24 cellular contexts compared by ENCODE assay signal in the genomic region with DNA sequence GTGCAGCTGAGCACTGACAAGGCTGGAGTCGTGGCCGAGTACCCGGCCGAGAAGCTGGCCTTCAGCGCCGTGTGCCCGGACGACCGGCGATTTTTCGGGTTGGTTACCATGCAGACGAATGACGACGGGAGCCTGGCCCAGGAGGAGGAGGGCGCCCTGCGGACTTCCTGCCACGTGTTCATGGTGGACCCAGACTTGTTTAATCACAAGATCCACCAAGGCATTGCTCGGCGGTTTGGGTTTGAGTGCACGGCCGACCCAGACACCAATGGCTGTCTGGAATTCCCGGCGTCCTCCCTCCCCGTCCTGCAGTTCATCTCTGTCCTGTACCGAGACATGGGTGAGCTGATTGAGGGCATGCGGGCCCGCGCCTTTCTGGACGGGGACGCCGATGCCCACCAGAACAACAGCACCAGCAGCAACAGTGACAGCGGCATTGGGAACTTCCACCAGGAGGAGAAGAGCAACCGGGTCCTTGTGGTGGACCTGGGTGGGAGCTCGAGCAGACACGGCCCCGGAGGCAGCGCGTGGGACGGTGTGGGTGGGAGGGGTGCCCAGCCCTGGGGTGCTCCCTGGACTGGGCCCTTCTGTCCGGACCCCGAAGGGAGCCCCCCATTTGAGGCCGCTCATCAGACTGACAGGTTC. TPM values are rescaled to one million over a fixed set of nuclear protein-coding genes. Genes with fewer than 3 reads are reported as not detected.
DNase-seq lines count a peak whose midpoint lies in the region; ATAC-seq, FAIRE-seq and TF ChIP-seq lines count a peak whose summit lies in the region.
"Had no signal": no experiment of that assay in that cellular context is flagged by ENCODE, and none has a peak within 500 bp of the region (broad histone marks: within the 10 kb centered on the region; RNA-seq: fewer than 3 reads in every experiment).

No MANE protein-coding gene starts in this region.

- H2AK5ac ChIP-seq in H1 (ENCODE audit: low read depth, low read length) (no peak overlapping the region), neuronal stem cell (ENCODE audit: low read depth, low read length) (peak overlapping the region; percentile 26)

- intact Hi-C loops in left colon (cut with DNase I, micrococcal nuclease) = no loop called here

- H3K18ac ChIP-seq in H1 (ENCODE audit: extremely low read depth, low read length) (no peak overlapping the region), neuronal stem cell (ENCODE audit: low read length) (peak overlapping the region; percentile 57)

- H3K4me3 Mint-ChIP-seq in stimulated activated effector memory CD8-positive, alpha-beta T cell treated with anti-CD3 and anti-CD28 coated beads, Interleukin-12 subunit alpha, Interleukin-12 subunit beta, amount 100 ng/mL, for 72 hours = no peak overlapping the region
- H3K4me3 Mint-ChIP-seq: activated CD8-positive, alpha-beta T cell treated with anti-CD3 and anti-CD28 coated beads, Interleukin-2, amount 10 ng/mL, durations not matched to agents 7 days and 5 days; central memory CD8-positive, alpha-beta T cell; T-helper 2 cell treated with Interferon-gamma antibody and Interleukin-4, amounts not matched to agents 5 μg/mL and 100 μg/mL, for 36 hours had no signal

- H3K14ac ChIP-seq in H1 (ENCODE audit: insufficient read length) (no peak overlapping the region), neuronal stem cell (ENCODE audit: low read length) (peak overlapping the region; percentile 26)

- no peak overlapping the region for H2BK20ac ChIP-seq in H1 (ENCODE audit: low read length)

- H3K4ac ChIP-seq in H1 (replicated peaks; ENCODE audit: insufficient read length, low read depth, low read length) (no peak overlapping the region), neuronal stem cell (ENCODE audit: low read length) (no peak overlapping the region)

- no peak overlapping the region for H3K56ac ChIP-seq in H1 (replicated peaks; ENCODE audit: insufficient read length, low read depth, low read length)

- no peak for TF ChIP-seq CTCF in BE2C (IDR thresholded peaks at IDR 0.05; ENCODE audit: low read depth, low read length)
- TF ChIP-seq CTCF in H1 (IDR thresholded peaks at IDR 0.05; ENCODE audit: control extremely low read depth in 1 of 3, insufficient read depth in 1 of 3, low read depth in 1 of 3, low read length in 3 of 3) = no peak

- no peaks in the 10 kb centered on the region for H3K79me2 ChIP-seq in H1 (ENCODE audit: control insufficient read depth in 1 of 2, insufficient read depth in 2 of 2, low read length in 2 of 2)

- 0 out of 2 replicates have a peak overlapping the region, but pooled peaks have one; percentile 45 for H3K4me2 ChIP-seq in BLaER1
- H3K4me2 ChIP-seq in H1 (ENCODE audit: insufficient read depth in 1 of 2, low read depth in 2 of 2, low read length in 2 of 2) = no peak overlapping the region
- H3K4me2 ChIP-seq in neuronal stem cell (ENCODE audit: insufficient read depth, low read length, poor library complexity, severe bottlenecking) = no peak overlapping the region

- no peak overlapping the region for H4K5ac ChIP-seq in H1 (ENCODE audit: insufficient read length, low read depth, low read length)

- no peak overlapping the region for H2AFZ ChIP-seq in H1 (ENCODE audit: low read length)
- H2AFZ ChIP-seq in neuronal stem cell (ENCODE audit: low read length) = no peak overlapping the region

- H4K20me1 ChIP-seq in BLaER1 (peaks cover 97% of the 10 kb centered on the region), H1 (replicated peaks in 1 of 2; ENCODE audit: control insufficient read depth in 1 of 2, insufficient read depth in 2 of 2, low read length in 2 of 2) (peaks cover 5 to 6% of the 10 kb centered on the region in 2 experiments)

- FAIRE-seq in H1 (lab: Jason Lieb, UNC) = no peak
- FAIRE-seq: endothelial cell of umbilical vein, frontal cortex had no signal

- no peak for TF ChIP-seq POLR2A in H1 (IDR thresholded peaks at IDR 0.05; ENCODE audit: control extremely low read depth in 1 of 2, low read depth in 2 of 2, low read length in 2 of 2)

- CTCF ChIA-PET in H1 (lab: Charles Lee; ENCODE audit: partially characterized antibody) = interaction anchor here (0.8 to 11.1 kb wide), 20 partner anchors 8 to 269 kb away, joined by 3 to 124 read pairs (median 6); a partner anchor contains a TSS

- peak overlapping the region; percentile 71; the same call in 1 of the 2 replicates for H2BK5ac ChIP-seq in H1 (ENCODE audit: low read depth, low read length)
- peak overlapping the region; percentile 47 for H2BK5ac ChIP-seq in neuronal stem cell (ENCODE audit: low read length)

- H3K23ac ChIP-seq in H1 (ENCODE audit: insufficient read length) (no peak overlapping the region), neuronal stem cell (ENCODE audit: low read depth, low read length, poor library complexity) (peak overlapping the region; percentile 91)

- H3K9me3 ChIP-seq in BE2C (no peaks in the 10 kb centered on the region), BLaER1 (no peaks in the 10 kb centered on the region), H1 (ENCODE audit: insufficient read depth in 2 of 2, low read depth in 1 of 2, low read length in 1 of 2) (no peaks in the 10 kb centered on the region), neuronal stem cell (replicated peaks in 1 of 2; ENCODE audit: control insufficient read depth in 2 of 2, insufficient read depth in 1 of 2, low read depth in 1 of 2, low read length in 2 of 2) (peaks cover 0 to 2% of the 10 kb centered on the region in 2 donors)
- H3K9me3 ChIP-seq: Caco-2, Peyer's patch had no signal

- H3K4me1 ChIP-seq in BE2C (no peaks in the 10 kb centered on the region), BLaER1 (peaks cover 76% of the 10 kb centered on the region), H1 (replicated peaks in 1 of 4; ENCODE audit: control insufficient read depth in 3 of 4, insufficient read depth in 4 of 4, low read length in 3 of 4) (peaks cover 0 to 3% (median 1%) of the 10 kb centered on the region in 4 experiments; a peak in 2 of 7 replicates), neuronal stem cell (ENCODE audit: control insufficient read depth in 2 of 2, insufficient read depth in 1 of 2, low read depth in 1 of 2, low read length in 2 of 2) (peaks cover 19 to 28% of the 10 kb centered on the region in 2 donors)
- H3K4me1 ChIP-seq: Caco-2 had no signal

- H2BK12ac ChIP-seq in H1 (ENCODE audit: low read depth, low read length) (no peak overlapping the region), neuronal stem cell (ENCODE audit: low read length) (no peak overlapping the region)

- H3K4me3 ChIP-seq in BE2C (ENCODE audit: low read depth, low read length) = no peak overlapping the region
- H3K4me3 ChIP-seq in BLaER1 = no peak overlapping the region
- no peak overlapping the region for H3K4me3 ChIP-seq in H1 (ENCODE audit: extremely low read depth in 1 of 4, insufficient read depth in 2 of 4, low read depth in 3 of 4, low read length in 4 of 4)
- no peak overlapping the region for H3K4me3 ChIP-seq in neuronal stem cell (ENCODE audit: low read length in 2 of 2)
- H3K4me3 ChIP-seq: Peyer's patch had no signal

- TF ChIP-seq RAD21 in H1 (IDR thresholded peaks at IDR 0.05 in 1 of 2, conservative IDR thresholded peaks at IDR 0.05 in 1 of 2; ENCODE audit: low read depth in 2 of 2, low read length in 2 of 2) = no peak

- no peaks in the 10 kb centered on the region for H3K23me2 ChIP-seq in H1 (ENCODE audit: low read depth, low read length)

- H3K27ac Mint-ChIP-seq in stimulated activated effector memory CD8-positive, alpha-beta T cell treated with anti-CD3 and anti-CD28 coated beads, Interleukin-12 subunit alpha, Interleukin-12 subunit beta, amount 100 ng/mL, for 72 hours = no peak overlapping the region
- H3K27ac Mint-ChIP-seq: activated CD8-positive, alpha-beta T cell treated with anti-CD3 and anti-CD28 coated beads, Interleukin-2, amount 10 ng/mL, durations not matched to agents 7 days and 5 days; T-helper 2 cell treated with Interferon-gamma antibody and Interleukin-4, amounts not matched to agents 5 μg/mL and 100 μg/mL, for 36 hours had no signal

- ATAC-seq in left colon = no peak
- no peak for ATAC-seq in stimulated activated effector memory CD8-positive, alpha-beta T cell treated with anti-CD3 and anti-CD28 coated beads, Interleukin-12 subunit alpha, Interleukin-12 subunit beta, amount 100 ng/mL, for 72 hours
- ATAC-seq: activated CD8-positive, alpha-beta T cell treated with anti-CD3 and anti-CD28 coated beads, Interleukin-2, amount 10 ng/mL, durations not matched to agents 7 days and 5 days had no signal

- WGBS in H1 (ENCODE audit: extremely low coverage in 1 of 2, insufficient coverage in 1 of 2, insufficient read length in 1 of 2, insufficient replicate concordance in 2 of 2, low coverage in 1 of 2, low lambda C conversion rate in 2 of 2, missing lambda C conversion rate in 1 of 2), 2 experiments = 94% methylated on average over 39 of the region's 42 CpGs; no CpG with 5 or more reads in 1 of the 2 experiments
- no CpG with 5 or more reads among the region's 42 CpGs for WGBS in neuronal stem cell (ENCODE audit: extremely low coverage in 2 of 2, insufficient read length in 2 of 2, insufficient replicate concordance in 1 of 2), 2 donors

- H3K9ac ChIP-seq in BLaER1 (no peak overlapping the region), H1 (replicated peaks in 1 of 4; ENCODE audit: extremely low read depth in 1 of 4, low read depth in 3 of 4, low read length in 3 of 4) (no peak overlapping the region), neuronal stem cell (ENCODE audit: low read depth, low read length, poor library complexity) (no peak overlapping the region)

- H3K36me3 Mint-ChIP-seq in stimulated activated effector memory CD8-positive, alpha-beta T cell treated with anti-CD3 and anti-CD28 coated beads, Interleukin-12 subunit alpha, Interleukin-12 subunit beta, amount 100 ng/mL, for 72 hours = no peaks in the 10 kb centered on the region

- H2BK120ac ChIP-seq in H1 (replicated peaks; ENCODE audit: low read depth, low read length) (no peak overlapping the region), neuronal stem cell (ENCODE audit: low read depth, low read length) (no peak overlapping the region)

- H3K79me1 ChIP-seq in H1 (ENCODE audit: low read depth, low read length) (peaks cover 6% of the 10 kb centered on the region; the same call in 1 of the 2 replicates), neuronal stem cell (ENCODE audit: low read depth, low read length) (peaks cover 16% of the 10 kb centered on the region)

- POLR2A ChIA-PET in H1 (lab: Charles Lee; ENCODE audit: partially characterized antibody) = interaction anchor here (0.6 kb wide), 1 partner anchor 303 kb away, joined by 3 read pairs; no protein-coding TSS in a partner anchor

- peak overlapping the region; percentile 71; the same call in 1 of the 2 replicates for H3K27ac ChIP-seq in BLaER1
- no peak overlapping the region for H3K27ac ChIP-seq in H1 (ENCODE audit: low read depth, low read length)
- no peak overlapping the region for H3K27ac ChIP-seq in neuronal stem cell (replicated peaks; ENCODE audit: low read length)
- H3K27ac ChIP-seq: C4-2B, Peyer's patch had no signal

- no peak overlapping the region for H4K91ac ChIP-seq in H1 (replicated peaks; ENCODE audit: insufficient read length, low read length)
- H4K91ac ChIP-seq in neuronal stem cell (ENCODE audit: low read depth, low read length, poor library complexity) = no peak overlapping the region

- H3K4me1 Mint-ChIP-seq in stimulated activated effector memory CD8-positive, alpha-beta T cell treated with anti-CD3 and anti-CD28 coated beads, Interleukin-12 subunit alpha, Interleukin-12 subunit beta, amount 100 ng/mL, for 72 hours = no peaks in the 10 kb centered on the region

- H3K9me3 Mint-ChIP-seq in stimulated activated effector memory CD8-positive, alpha-beta T cell treated with anti-CD3 and anti-CD28 coated beads, Interleukin-12 subunit alpha, Interleukin-12 subunit beta, amount 100 ng/mL, for 72 hours = no peaks in the 10 kb centered on the region
- H3K9me3 Mint-ChIP-seq: central memory CD8-positive, alpha-beta T cell; T-helper 2 cell treated with Interferon-gamma antibody and Interleukin-4, amounts not matched to agents 5 μg/mL and 100 μg/mL, for 36 hours had no signal

- DNase-seq in BE2C (peak; percentile 5), H1 (ENCODE audit: low read depth in 1 of 2, low spot score in 2 of 2) (no peak), neuronal stem cell (ENCODE audit: low spot score) (no peak), left colon (no peak), NCI-H146 (lab: John Stamatoyannopoulos, UW) (no peak)
- no peak for DNase-seq in stimulated activated effector memory CD8-positive, alpha-beta T cell treated with anti-CD3 and anti-CD28 coated beads, Interleukin-12 subunit alpha, Interleukin-12 subunit beta, amount 100 ng/mL, for 72 hours (ENCODE audit: low spot score in 2 of 2)
- DNase-seq: activated CD8-positive, alpha-beta T cell treated with anti-CD3 and anti-CD28 coated beads, Interleukin-2, amount 10 ng/mL, durations not matched to agents 7 days and 5 days; activated T-cell treated with anti-CD3 and anti-CD28 coated beads, Interleukin-2, amount 50 U/mL, for 1 hour; Caco-2; DMS79 treated with DMSO at 0.1 percent for 48 hours; GDM1; MM.1S; NCI-H2029 treated with DMSO at 0.1 percent for 48 hours; NCI-H226; NCI-H69; SIG-M5; trophoblast cell had no signal

- H2BK15ac ChIP-seq in H1 (ENCODE audit: low read length) (no peak overlapping the region), neuronal stem cell (ENCODE audit: low read length) (peak overlapping the region; percentile 24)

- no peak for TF ChIP-seq EP300 in H1 (IDR thresholded peaks at IDR 0.05; ENCODE audit: borderline replicate concordance in 1 of 2, low read depth in 2 of 2, low read length in 2 of 2)

- H3K27me3 ChIP-seq in BE2C (no peaks in the 10 kb centered on the region), BLaER1 (no peaks in the 10 kb centered on the region), H1 (replicated peaks in 1 of 4; ENCODE audit: control insufficient read depth in 3 of 4, extremely low read depth in 1 of 4, insufficient read depth in 3 of 4, low read length in 3 of 4) (no peaks in the 10 kb centered on the region), neuronal stem cell (ENCODE audit: control insufficient read depth in 3 of 3, insufficient read depth in 3 of 3, low read depth in 1 of 3, low read length in 3 of 3) (no peaks in the 10 kb centered on the region)
- H3K27me3 ChIP-seq: Peyer's patch had no signal

- H4K8ac ChIP-seq in H1 (ENCODE audit: extremely low read depth, insufficient read depth, low read length) (no peak overlapping the region), neuronal stem cell (ENCODE audit: low read depth, low read length) (no peak overlapping the region)

- peaks cover 14% of the 10 kb centered on the region for H3K36me3 ChIP-seq in BE2C
- H3K36me3 ChIP-seq in BLaER1 = peaks cover 96% of the 10 kb centered on the region
- no peaks in the 10 kb centered on the region; a peak in 1 of 8 replicates for H3K36me3 ChIP-seq in H1 (ENCODE audit: control insufficient read depth in 2 of 4, insufficient read depth in 4 of 4, low read length in 3 of 4)
- H3K36me3 ChIP-seq in neuronal stem cell (replicated peaks in 1 of 2; ENCODE audit: control insufficient read depth in 2 of 2, insufficient read depth in 2 of 2, low read length in 2 of 2) = peaks cover 17 to 68% of the 10 kb centered on the region in 2 donors

RNA-seq across cellular contexts. Expression of a gene that starts 24.3 kb away (rescaled TPM):
- 11.6 TPM for polyA plus RNA-seq in BE2C (2012; ENCODE audit: insufficient read depth, insufficient read length, low read depth)
- 16.3 and 16.4 TPM in 2 replicates for total RNA-seq in H1 (2021; fragmentation: NEBNext Ultra II Directional; extraction: Animal tissue kit (Norgen Biotek cat#: 25700))
- 6.0 and 10.7 TPM in 2 replicates for polyA plus RNA-seq in H1 (2011; rRNA removed)
- 10.1 TPM for polyA plus RNA-seq in H1 (2011; cell fraction: cytosol; rRNA removed)
- polyA plus RNA-seq in H1 (2011; cell fraction: nucleus; rRNA removed) = 30.0 TPM
- 12.7 to 26.6 TPM (median 20.0 TPM) in 4 replicates for polyA plus RNA-seq in H1 (2012, experiment 1 of 2)
- 17.8 TPM for polyA plus RNA-seq in H1 (2012, experiment 2 of 2)
- polyA plus RNA-seq in H1 (2013, experiment 1 of 2) = 10.6 TPM
- 10.3 TPM for polyA plus RNA-seq in H1 (2013, experiment 2 of 2)
- 10.8 and 12.0 TPM in 2 replicates for polyA minus RNA-seq in H1 (2011; rRNA and poly(A)+ RNA removed)
- 15.5 TPM for polyA minus RNA-seq in H1 (2011; cell fraction: cytosol; rRNA and poly(A)+ RNA removed)
- polyA minus RNA-seq in H1 (2011; cell fraction: nucleus; rRNA and poly(A)+ RNA removed) = 28.6 TPM
- 26.5 TPM for polyA plus RNA-seq in neuronal stem cell (2013, experiment 1 of 2)
- 27.6 TPM for polyA plus RNA-seq in neuronal stem cell (2013, experiment 2 of 2)
- 10 to 100 TPM; 21.5 to 23.5 TPM for total RNA-seq in left colon
